In genomic region chr17:7258731-7259554, GRCh38 we compare ENCODE assay signal across 12 cellular contexts. TPM values are rescaled to one million over a fixed set of nuclear protein-coding genes. Genes with fewer than 3 reads are reported as not detected.
DNase-seq lines count a peak whose midpoint lies in the region; ATAC-seq, FAIRE-seq and TF ChIP-seq lines count a peak whose summit lies in the region.
"Had no signal": no experiment of that assay in that cellular context is flagged by ENCODE, and none has a peak within 500 bp of the region (broad histone marks: within the 10 kb centered on the region; RNA-seq: fewer than 3 reads in every experiment).

No MANE protein-coding gene starts in this region.

- FAIRE-seq in D721Med (lab: Jason Lieb, UNC) = no peak

- peaks cover 25% of the 10 kb centered on the region for H3K4me1 Mint-ChIP-seq in CD4-positive, alpha-beta T cell (ENCODE audit: low read depth)

- H3K36me3 ChIP-seq in body of pancreas (replicated peaks in 1 of 2; ENCODE audit: insufficient read depth in 1 of 2, low read depth in 2 of 2) = peaks cover 0 to 8% of the 10 kb centered on the region in 2 donors
- H3K36me3 ChIP-seq in right lobe of liver = peaks cover 0 to 26% (median 7%) of the 10 kb centered on the region in 4 donors
- H3K36me3 ChIP-seq: uterus had no signal

- H3K27ac ChIP-seq in CD4-positive, alpha-beta T cell (ENCODE audit: low read depth, low read length) = no peak overlapping the region
- peak overlapping the region; percentile 17 to 100 (median 97) for H3K27ac ChIP-seq in body of pancreas
- peak overlapping the region; percentile 96 to 99 (median 98) for H3K27ac ChIP-seq in right lobe of liver
- H3K27ac ChIP-seq: neural progenitor cell, uterus had no signal

- H3K4me3 ChIP-seq in body of pancreas (no peak overlapping the region), right lobe of liver (peak overlapping the region; percentile 64 to 73 (median 66))
- H3K4me3 ChIP-seq: neural progenitor cell, uterus had no signal

- POLR2A ChIA-PET in CD4-positive, alpha-beta T cell (lab: Charles Lee) = no interaction called here

- peaks cover 45% of the 10 kb centered on the region for H3K36me3 Mint-ChIP-seq in CD4-positive, alpha-beta T cell (ENCODE audit: low read depth)

- no peaks in the 10 kb centered on the region for H3K9me3 Mint-ChIP-seq in CD4-positive, alpha-beta T cell
- H3K9me3 Mint-ChIP-seq: brain, neural progenitor cell had no signal

- 39 to 61% methylated on average over 7 of the region's 7 CpGs for WGBS in body of pancreas, 2 donors
- WGBS in right lobe of liver (ENCODE audit: insufficient coverage, low coverage, low lambda C conversion rate, missing lambda C conversion rate) = 24% methylated on average over 7 of the region's 7 CpGs

- CTCF ChIA-PET in CD4-positive, alpha-beta T cell (lab: Charles Lee) = no interaction called here

- DNase-seq in CD4-positive, alpha-beta T cell = no peak
- DNase-seq in HuH-7.5 (ENCODE audit: low spot score) = peak; percentile 70
- DNase-seq in body of pancreas = peak; percentile 61 to 78 (median 66)
- DNase-seq in right lobe of liver = peak; percentile 76 to 90 (median 88)
- DNase-seq in D721Med (ENCODE audit: insufficient read length, low spot score) = no peak
- no peak for DNase-seq in erythroblast (lab: John Stamatoyannopoulos, UW)
- DNase-seq in SHP77 (lab: John Stamatoyannopoulos, UW) = no peak
- DNase-seq: NCI-H146, uterus had no signal

- peaks cover 39% of the 10 kb centered on the region for H3K4me1 ChIP-seq in body of pancreas
- H3K4me1 ChIP-seq in right lobe of liver = peaks cover 0 to 50% (median 13%) of the 10 kb centered on the region in 4 donors
- H3K4me1 ChIP-seq: uterus had no signal

- peaks cover 13% of the 10 kb centered on the region for H3K27me3 ChIP-seq in CD4-positive, alpha-beta T cell (ENCODE audit: control insufficient read depth, insufficient read depth, low read length)
- H3K27me3 ChIP-seq in body of pancreas (no peaks in the 10 kb centered on the region), right lobe of liver (no peaks in the 10 kb centered on the region)

- intact Hi-C loops in CD4-positive, alpha-beta T cell (cut with DNase I, micrococcal nuclease) = no loop called here
- intact Hi-C loops in body of pancreas (cut with DNase I) (no loop called here), right lobe of liver (cut with DNase I) (no loop called here)

- H3K27ac Mint-ChIP-seq in CD4-positive, alpha-beta T cell = peak overlapping the region; percentile 15
- H3K27ac Mint-ChIP-seq: neural progenitor cell had no signal

- H3K9me3 ChIP-seq in CD4-positive, alpha-beta T cell (ENCODE audit: control insufficient read depth, low read length) = no peaks in the 10 kb centered on the region
- H3K9me3 ChIP-seq in body of pancreas (no peaks in the 10 kb centered on the region), right lobe of liver (no peaks in the 10 kb centered on the region)
- H3K9me3 ChIP-seq: uterus had no signal

- no peak for ATAC-seq in CD4-positive, alpha-beta T cell (ENCODE audit: poor library complexity)
- ATAC-seq in body of pancreas (no peak), right lobe of liver (peak; percentile 66 to 78 (median 74)), HG02884 (IDR thresholded peaks at IDR 0.05; ENCODE audit: unreplicated experiment) (no peak)

- TF ChIP-seq CTCF in CD4-positive, alpha-beta T cell (IDR thresholded peaks at IDR 0.05) = no peak
- TF ChIP-seq CTCF in body of pancreas (IDR thresholded peaks at IDR 0.05) (no peak), right lobe of liver (IDR thresholded peaks at IDR 0.05) (no peak), D721Med (IDR thresholded peaks at IDR 0.05; ENCODE audit: insufficient read depth, missing control alignments) (no peak)

- no peak overlapping the region for H3K4me3 Mint-ChIP-seq in CD4-positive, alpha-beta T cell
- H3K4me3 Mint-ChIP-seq: neural progenitor cell had no signal

- TF ChIP-seq POLR2A in body of pancreas (IDR thresholded peaks at IDR 0.05) (peak in 1 of 3 donors; percentile 65), right lobe of liver (IDR thresholded peaks at IDR 0.05) (peak; percentile 83), erythroblast (IDR thresholded peaks at IDR 0.05; ENCODE audit: low read length) (no peak)

- H3K27me3 Mint-ChIP-seq in CD4-positive, alpha-beta T cell = peaks cover 10% of the 10 kb centered on the region

RNA-seq across cellular contexts. Expression of gene CLDN7, which starts 3.3 kb away (rescaled TPM):
- total RNA-seq in CD4-positive, alpha-beta T cell = 1 to 10 TPM; 1.1 to 1.2 TPM
- total RNA-seq in body of pancreas (10 to 100 TPM; 72.9 to 92.3 TPM), right lobe of liver (100 to 1,000 TPM in 1 of 6 experiments, 10 to 100 TPM in 4, 1 to 10 TPM in 1; 9.6 to 114 (median 23.3) TPM)

RNA-seq across cellular contexts. Expression of gene ELP5, which starts 6.9 kb away (rescaled TPM):
- total RNA-seq in CD4-positive, alpha-beta T cell = 10 to 100 TPM; 20.1 to 21.3 TPM
- total RNA-seq in body of pancreas = 10 to 100 TPM; 10.2 to 16.3 TPM
- 10 to 100 TPM; 14.2 to 29.6 (median 22.9) TPM for total RNA-seq in right lobe of liver

RNA-seq across cellular contexts. Expression of gene CTDNEP1, which starts 7.4 kb away (rescaled TPM):
- total RNA-seq in CD4-positive, alpha-beta T cell = 10 to 100 TPM; 79.3 to 80.7 TPM
- 10 to 100 TPM; 33.5 to 44.8 TPM for total RNA-seq in body of pancreas
- 10 to 100 TPM; 25.9 to 34.6 (median 31.9) TPM for total RNA-seq in right lobe of liver

RNA-seq across cellular contexts. Expression of gene GABARAP, which starts 16.7 kb away (rescaled TPM):
- total RNA-seq in CD4-positive, alpha-beta T cell = 100 to 1,000 TPM; 182 to 195 TPM
- total RNA-seq in body of pancreas (100 to 1,000 TPM; 145 to 482 TPM), right lobe of liver (100 to 1,000 TPM; 238 to 330 (median 244) TPM)

RNA-seq across cellular contexts. Expression of gene PHF23, which starts 19.7 kb away (rescaled TPM):
- total RNA-seq in CD4-positive, alpha-beta T cell = 1 to 10 TPM; 4.5 to 5.1 TPM
- 10 to 100 TPM; 11.9 to 15.8 TPM for total RNA-seq in body of pancreas
- total RNA-seq in right lobe of liver = 10 to 100 TPM; 16.0 to 24.3 (median 18.2) TPM

Comparison
In these comparisons a context has a peak if more than half of its experiments do, and no peak if none do; other contexts are left out.
1. ATAC-seq: peak in right lobe of liver (4 of 4); none in CD4-positive, alpha-beta T cell (single experiment), body of pancreas (single experiment) and HG02884 (single experiment).
2. DNase-seq: peak in HuH-7.5 (single experiment), body of pancreas (4 of 4) and right lobe of liver (3 of 3); none in CD4-positive, alpha-beta T cell (0 of 10), D721Med (single experiment), erythroblast (0 of 2) and SHP77 (0 of 2).
3. H3K4me3 ChIP-seq: peak in right lobe of liver (3 of 3); none in body of pancreas (0 of 2).
4. RNA of gene CLDN7, which starts 3.3 kb away (total RNA-seq): 72.9 to 92.3 TPM in body of pancreas and 9.6 to 114 TPM in right lobe of liver; 1.1 to 1.2 TPM in CD4-positive, alpha-beta T cell; every median in the first group is over 4 times any median in the second.